ENCODE assay signal across 18 cellular contexts in genomic region chr5:172088801-172089200, GRCh38.
DNase-seq lines count a peak whose midpoint lies in the region; ATAC-seq and TF ChIP-seq lines count a peak whose summit lies in the region.
"Had no signal": no experiment of that assay in that cellular context is flagged by ENCODE, and none has a peak within 500 bp of the region (broad histone marks: within the 10 kb centered on the region; RNA-seq: fewer than 3 reads in every experiment).

No MANE protein-coding gene starts in this region.

- peak; percentile 46 for DNase-seq in cardiac septum (ENCODE audit: low spot score)
- DNase-seq in Right ventricle myocardium superior: no peak
- DNase-seq in activated CD4-positive, alpha-beta memory T cell treated with anti-CD3 and anti-CD28 coated beads for 36 hours: no peak
- DNase-seq in ecto neural progenitor cell (ENCODE audit: low spot score): peak; percentile 29
- DNase-seq in stimulated activated naive B cell treated with anti-CD40 and anti-IgM and Interleukin-4, amounts not matched to agents 10 μg/mL and 1 μg/mL and 100 μg/mL, for 72 hours: no peak
- DNase-seq in NCI-H1694 treated with DMSO at 0.1 percent for 48 hours (lab: John Stamatoyannopoulos, UW): no peak
- no peak for DNase-seq in RWPE1 (ENCODE audit: low spot score)
- no peak for DNase-seq in hippocampal formation (lab: John Stamatoyannopoulos, UW)
- DNase-seq: body of pancreas; DMS79 treated with DMSO at 0.1 percent for 48 hours; MV-4-11; NCI-H2029; pancreas; stimulated activated naive CD4-positive, alpha-beta T cell; SW 1271 had no signal

- H3K4me1 Mint-ChIP-seq in activated CD4-positive, alpha-beta memory T cell treated with anti-CD3 and anti-CD28 coated beads for 36 hours (ENCODE audit: low read depth): peaks cover 12% of the 10 kb centered on the region
- peaks cover 0 to 12% of the 10 kb centered on the region in 2 donors for H3K4me1 Mint-ChIP-seq in stimulated activated naive B cell treated with anti-CD40 and anti-IgM and Interleukin-4, amounts not matched to agents 10 μg/mL and 1 μg/mL and 100 μg/mL, for 72 hours

- H3K9me3 Mint-ChIP-seq in activated CD4-positive, alpha-beta memory T cell treated with anti-CD3 and anti-CD28 coated beads for 36 hours: no peaks in the 10 kb centered on the region
- no peaks in the 10 kb centered on the region for H3K9me3 Mint-ChIP-seq in stimulated activated naive B cell treated with anti-CD40 and anti-IgM and Interleukin-4, amounts not matched to agents 10 μg/mL and 1 μg/mL and 100 μg/mL, for 72 hours

- H3K27ac ChIP-seq in RWPE1: no peak overlapping the region
- H3K27ac ChIP-seq: body of pancreas, KMS-11, pancreas, right lobe of liver, tibial nerve had no signal

- H3K27me3 Mint-ChIP-seq in activated CD4-positive, alpha-beta memory T cell treated with anti-CD3 and anti-CD28 coated beads for 36 hours: no peaks in the 10 kb centered on the region
- H3K27me3 Mint-ChIP-seq in stimulated activated naive B cell treated with anti-CD40 and anti-IgM and Interleukin-4, amounts not matched to agents 10 μg/mL and 1 μg/mL and 100 μg/mL, for 72 hours: no peaks in the 10 kb centered on the region

- POLR2A ChIA-PET in activated CD4-positive, alpha-beta memory T cell treated with anti-CD3 and anti-CD28 coated beads for 36 hours (lab: Charles Lee): no interaction called here
- POLR2A ChIA-PET in RWPE1 (lab: Yijun Ruan, JAX; ENCODE audit: low non-redundant PET): no interaction called here

- H3K36me3 Mint-ChIP-seq in activated CD4-positive, alpha-beta memory T cell treated with anti-CD3 and anti-CD28 coated beads for 36 hours: peaks cover 25% of the 10 kb centered on the region
- H3K36me3 Mint-ChIP-seq in stimulated activated naive B cell treated with anti-CD40 and anti-IgM and Interleukin-4, amounts not matched to agents 10 μg/mL and 1 μg/mL and 100 μg/mL, for 72 hours: peaks cover 37 to 52% of the 10 kb centered on the region in 2 donors

- intact Hi-C loops in cardiac septum (cut with DNase I): no loop called here
- intact Hi-C loops in Right ventricle myocardium superior (cut with DNase I): no loop called here
- intact Hi-C loops in activated CD4-positive, alpha-beta memory T cell treated with anti-CD3 and anti-CD28 coated beads for 36 hours (cut with micrococcal nuclease): no loop called here

- TF ChIP-seq CTCF in RWPE1 (conservative IDR thresholded peaks at IDR 0.05; ENCODE audit: low read depth): no peak

- CTCF ChIA-PET in activated CD4-positive, alpha-beta memory T cell treated with anti-CD3 and anti-CD28 coated beads for 36 hours (lab: Charles Lee): interaction anchor here (1.2 to 1.6 kb wide), 3 partner anchors 16 to 205 kb away, joined by 3 to 5 read pairs (median 3); no protein-coding TSS in a partner anchor
- CTCF ChIA-PET in RWPE1 (lab: Yijun Ruan, JAX): interaction anchor here (0.6 kb wide), 1 partner anchor 1974 kb away, joined by 4 read pairs; no protein-coding TSS in a partner anchor

- H3K4me3 Mint-ChIP-seq in activated CD4-positive, alpha-beta memory T cell treated with anti-CD3 and anti-CD28 coated beads for 36 hours: no peak overlapping the region
- H3K4me3 Mint-ChIP-seq in stimulated activated naive B cell treated with anti-CD40 and anti-IgM and Interleukin-4, amounts not matched to agents 10 μg/mL and 1 μg/mL and 100 μg/mL, for 72 hours: no peak overlapping the region

- no peak for ATAC-seq in Right ventricle myocardium superior (ENCODE audit: poor library complexity)
- no peak for ATAC-seq in stimulated activated naive B cell treated with anti-CD40 and anti-IgM and Interleukin-4, amounts not matched to agents 10 μg/mL and 1 μg/mL and 100 μg/mL, for 72 hours (replicated peaks)
- ATAC-seq: body of pancreas, pancreas, right lobe of liver had no signal

- H3K27ac Mint-ChIP-seq in activated CD4-positive, alpha-beta memory T cell treated with anti-CD3 and anti-CD28 coated beads for 36 hours: peak overlapping the region; percentile 39
- H3K27ac Mint-ChIP-seq in stimulated activated naive B cell treated with anti-CD40 and anti-IgM and Interleukin-4, amounts not matched to agents 10 μg/mL and 1 μg/mL and 100 μg/mL, for 72 hours: peak overlapping the region; percentile 83

Comparison
In these comparisons a context has a peak if more than half of its experiments do, and no peak if none do; other contexts are left out.
1. DNase-seq: peak in cardiac septum (single experiment) and ecto neural progenitor cell (single experiment); none in Right ventricle myocardium superior (single experiment), activated CD4-positive, alpha-beta memory T cell treated with anti-CD3 and anti-CD28 coated beads for 36 hours (single experiment), stimulated activated naive B cell treated with anti-CD40 and anti-IgM and Interleukin-4, amounts not matched to agents 10 μg/mL and 1 μg/mL and 100 μg/mL, for 72 hours (single experiment), NCI-H1694 treated with DMSO at 0.1 percent for 48 hours (single experiment), RWPE1 (single experiment) and hippocampal formation (0 of 2).